Comparison of ENCODE assay signal across 1 cellular context in the genomic region with DNA sequence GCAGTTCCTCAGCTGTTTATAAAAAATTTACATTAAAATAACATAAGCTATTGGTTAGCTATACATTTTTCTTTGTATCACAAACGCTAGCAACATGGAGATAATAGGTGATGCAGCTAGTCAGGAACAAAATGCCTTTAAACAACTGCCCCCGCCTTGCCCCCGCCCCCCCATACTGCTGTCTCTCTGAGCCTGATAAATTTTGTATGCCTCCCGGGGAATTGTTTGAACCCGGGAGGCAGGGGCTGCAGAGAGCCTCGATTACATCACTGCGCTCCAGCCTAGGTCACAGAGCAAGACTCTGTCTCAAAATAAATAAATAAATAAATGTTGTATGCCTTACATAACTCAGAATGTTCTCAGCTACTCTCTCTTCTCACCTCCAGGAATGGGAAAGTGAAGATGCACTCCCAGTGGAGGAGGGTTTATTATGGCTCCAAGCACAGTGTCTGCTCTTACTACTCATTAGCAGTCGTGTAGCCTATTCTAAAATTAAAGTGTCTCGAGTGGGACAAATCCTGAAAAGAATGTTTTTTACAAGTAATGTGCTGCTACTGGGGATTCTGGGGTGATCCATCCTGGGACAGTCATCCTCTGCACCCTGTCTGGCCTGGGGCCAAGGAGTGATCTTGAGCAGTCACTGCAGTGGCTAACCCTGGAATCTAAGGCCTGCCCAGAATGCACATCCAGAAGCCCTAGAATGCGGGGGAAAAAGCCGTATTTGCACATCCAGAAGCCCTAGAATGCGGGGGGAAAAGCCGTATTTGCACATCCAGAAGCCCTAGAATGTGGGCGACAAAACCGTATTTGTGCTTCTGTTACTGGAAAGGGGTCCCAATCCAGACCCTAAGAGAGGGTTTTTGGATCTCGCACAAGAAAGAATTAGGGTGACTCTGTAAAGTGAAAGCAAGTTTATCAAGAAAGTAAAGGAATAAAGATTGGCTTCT.
TF ChIP-seq lines count a peak whose summit lies in the region.

No MANE protein-coding gene starts in this region.

TF ChIP-seq in IMR-90, 13 proteins besides CTCF, POLR2A, EP300 and RAD21:
- TF ChIP-seq RCOR1 (IDR thresholded peaks at IDR 0.05; ENCODE audit: insufficient replicate concordance, low read length) (no peak), BHLHE40 (IDR thresholded peaks at IDR 0.05; ENCODE audit: low read depth, low read length) (no peak), RFX5 (IDR thresholded peaks at IDR 0.05; ENCODE audit: low read depth, low read length) (no peak), NFE2L2 (IDR thresholded peaks at IDR 0.05; ENCODE audit: low read depth, low read length) (no peak), MAZ (IDR thresholded peaks at IDR 0.05; ENCODE audit: borderline replicate concordance, low read depth, low read length) (no peak), SMC3 (IDR thresholded peaks at IDR 0.05; ENCODE audit: low read depth, low read length) (no peak), MAFK (IDR thresholded peaks at IDR 0.05; ENCODE audit: low read depth, low read length) (no peak), CEBPB (IDR thresholded peaks at IDR 0.05; ENCODE audit: low read depth, low read length) (no peak), MXI1 (IDR thresholded peaks at IDR 0.05; ENCODE audit: borderline replicate concordance, low read depth, low read length) (no peak), CHD1 (IDR thresholded peaks at IDR 0.05; ENCODE audit: low read depth, low read length) (no peak), FOS (IDR thresholded peaks at IDR 0.05; ENCODE audit: low read depth, low read length) (no peak)
- TF ChIP-seq, protein P1, sequence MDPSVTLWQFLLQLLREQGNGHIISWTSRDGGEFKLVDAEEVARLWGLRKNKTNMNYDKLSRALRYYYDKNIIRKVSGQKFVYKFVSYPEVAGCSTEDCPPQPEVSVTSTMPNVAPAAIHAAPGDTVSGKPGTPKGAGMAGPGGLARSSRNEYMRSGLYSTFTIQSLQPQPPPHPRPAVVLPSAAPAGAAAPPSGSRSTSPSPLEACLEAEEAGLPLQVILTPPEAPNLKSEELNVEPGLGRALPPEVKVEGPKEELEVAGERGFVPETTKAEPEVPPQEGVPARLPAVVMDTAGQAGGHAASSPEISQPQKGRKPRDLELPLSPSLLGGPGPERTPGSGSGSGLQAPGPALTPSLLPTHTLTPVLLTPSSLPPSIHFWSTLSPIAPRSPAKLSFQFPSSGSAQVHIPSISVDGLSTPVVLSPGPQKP (IDR thresholded peaks at IDR 0.05; ENCODE audit: borderline replicate concordance, low read depth, low read length) = no peak
- TF ChIP-seq, protein P2, sequence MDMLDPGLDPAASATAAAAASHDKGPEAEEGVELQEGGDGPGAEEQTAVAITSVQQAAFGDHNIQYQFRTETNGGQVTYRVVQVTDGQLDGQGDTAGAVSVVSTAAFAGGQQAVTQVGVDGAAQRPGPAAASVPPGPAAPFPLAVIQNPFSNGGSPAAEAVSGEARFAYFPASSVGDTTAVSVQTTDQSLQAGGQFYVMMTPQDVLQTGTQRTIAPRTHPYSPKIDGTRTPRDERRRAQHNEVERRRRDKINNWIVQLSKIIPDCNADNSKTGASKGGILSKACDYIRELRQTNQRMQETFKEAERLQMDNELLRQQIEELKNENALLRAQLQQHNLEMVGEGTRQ (IDR thresholded peaks at IDR 0.05; ENCODE audit: low read depth, low read length) = no peak
TF ChIP-seq in IMR-90: peak in this region for 0.
